ENCODE assay signal across 10 cellular contexts in the genomic region with DNA sequence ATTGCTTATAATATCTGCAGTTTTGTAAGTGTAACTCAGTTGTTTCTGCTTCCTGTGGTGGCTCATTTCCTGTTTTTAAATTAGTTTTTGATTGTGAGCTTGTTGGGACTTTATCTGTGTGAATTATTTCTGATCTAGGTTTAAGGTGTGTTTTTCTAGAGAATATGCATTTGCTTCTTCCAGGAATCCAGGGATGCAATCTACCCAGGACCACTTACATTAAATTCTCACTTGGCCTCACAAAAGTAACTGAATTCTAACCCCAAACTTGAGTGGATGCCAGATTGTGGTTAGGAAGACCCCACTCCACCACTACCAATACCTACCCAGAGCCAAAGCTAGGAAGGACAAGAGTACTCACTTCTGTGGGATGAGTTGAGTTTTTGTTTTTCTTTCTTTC. TPM values are rescaled to one million over a fixed set of nuclear protein-coding genes. Genes with fewer than 3 reads are reported as not detected.
DNase-seq lines count a peak whose midpoint lies in the region; ATAC-seq and TF ChIP-seq lines count a peak whose summit lies in the region.
"Had no signal": no experiment of that assay in that cellular context is flagged by ENCODE, and none has a peak within 500 bp of the region (broad histone marks: within the 10 kb centered on the region; RNA-seq: fewer than 3 reads in every experiment).

No MANE protein-coding gene starts in this region.

- CTCF ChIA-PET in PC-3 (lab: Charles Lee), result interaction anchor here (0.7 to 0.9 kb wide), 2 partner anchors 12 to 33 kb away, joined by 3 to 6 read pairs; a partner anchor contains a TSS

- H3K4me1 ChIP-seq in DND-41 (ENCODE audit: insufficient read depth, low read length), result peaks cover 49% of the 10 kb centered on the region
- peaks cover 12% of the 10 kb centered on the region for H3K4me1 ChIP-seq in PC-3 (ENCODE audit: insufficient read depth, low read length)
- peaks cover 3% of the 10 kb centered on the region for H3K4me1 ChIP-seq in mucosa of descending colon (ENCODE audit: low read depth)
- no peaks in the 10 kb centered on the region for H3K4me1 ChIP-seq in hepatocyte (ENCODE audit: insufficient read depth)

- H3K79me2 ChIP-seq in DND-41 (ENCODE audit: insufficient read depth, low read length) (peaks cover 64% of the 10 kb centered on the region), PC-3 (ENCODE audit: low read length) (peaks cover 58% of the 10 kb centered on the region), hepatocyte (peaks cover 78% of the 10 kb centered on the region)

- H4K20me1 ChIP-seq in DND-41 (ENCODE audit: insufficient read depth, low read length) (no peaks in the 10 kb centered on the region), PC-3 (ENCODE audit: low read length) (no peaks in the 10 kb centered on the region), hepatocyte (ENCODE audit: insufficient read depth, poor library complexity, severe bottlenecking) (no peaks in the 10 kb centered on the region)

- H3K9me3 ChIP-seq in DND-41 (ENCODE audit: insufficient read depth, low read length, severe bottlenecking), result no peaks in the 10 kb centered on the region
- no peaks in the 10 kb centered on the region for H3K9me3 ChIP-seq in PC-3 (ENCODE audit: low read length)
- H3K9me3 ChIP-seq in mucosa of descending colon, result no peaks in the 10 kb centered on the region
- no peaks in the 10 kb centered on the region for H3K9me3 ChIP-seq in hepatocyte (ENCODE audit: low read depth)

- H3K4me3 ChIP-seq in DND-41 (ENCODE audit: low read depth in 1 of 2, low read length in 2 of 2), result peak overlapping the region in 1 of 2 experiments; percentile 42; a peak in 2 of 4 replicates
- no peak overlapping the region for H3K4me3 ChIP-seq in PC-3 (ENCODE audit: low read length)
- no peak overlapping the region for H3K4me3 ChIP-seq in mucosa of descending colon
- no peak overlapping the region for H3K4me3 ChIP-seq in hepatocyte
- H3K4me3 ChIP-seq: coronary artery had no signal

- H3K27me3 ChIP-seq in DND-41 (ENCODE audit: insufficient read depth, low read length, poor library complexity), result no peaks in the 10 kb centered on the region
- no peaks in the 10 kb centered on the region for H3K27me3 ChIP-seq in PC-3 (ENCODE audit: low read length)
- no peaks in the 10 kb centered on the region for H3K27me3 ChIP-seq in hepatocyte

- DNase-seq in DND-41 (peak; percentile 59), PC-3 (no peak), mucosa of descending colon (no peak), hepatocyte (ENCODE audit: low spot score) (no peak), cerebellum (ENCODE audit: low spot score) (no peak), NCI-H2029 (lab: John Stamatoyannopoulos, UW) (no peak)
- DNase-seq: NCI-H1436 had no signal

- H3K4me2 ChIP-seq in DND-41 (ENCODE audit: insufficient read depth, low read length) (peak overlapping the region; percentile 59), PC-3 (ENCODE audit: low read length) (peak overlapping the region; percentile 19), hepatocyte (no peak overlapping the region)

- H2AFZ ChIP-seq in DND-41 (ENCODE audit: low read depth, low read length), result peak overlapping the region; percentile 50
- no peak overlapping the region for H2AFZ ChIP-seq in PC-3 (ENCODE audit: low read length)
- no peak overlapping the region for H2AFZ ChIP-seq in hepatocyte

- TF ChIP-seq CTCF in DND-41 (IDR thresholded peaks at IDR 0.05; ENCODE audit: borderline replicate concordance, extremely low read depth, low read length, poor library complexity, severe bottlenecking) (no peak), PC-3 (conservative IDR thresholded peaks at IDR 0.05; ENCODE audit: low read depth, low read length) (no peak), mucosa of descending colon (IDR thresholded peaks at IDR 0.05) (no peak), hepatocyte (IDR thresholded peaks at IDR 0.05; ENCODE audit: poor library complexity) (no peak)

- POLR2A ChIA-PET in PC-3 (lab: Charles Lee; ENCODE audit: unreplicated experiment), result interaction anchor here (0.5 to 0.7 kb wide), 5 partner anchors 19 to 40 kb away, joined by 3 to 11 read pairs (median 7); no protein-coding TSS in a partner anchor

- peak overlapping the region; percentile 86 for H3K27ac ChIP-seq in DND-41 (ENCODE audit: low read length)
- H3K27ac ChIP-seq in PC-3 (ENCODE audit: low read length), result peak overlapping the region; percentile 51
- no peak overlapping the region for H3K27ac ChIP-seq in hepatocyte

- intact Hi-C loops in PC-3 (cut with micrococcal nuclease), result no loop called here
- intact Hi-C loops in mucosa of descending colon (cut with DNase I, micrococcal nuclease), result no loop called here

- peak; percentile 83 for ATAC-seq in DND-41 (ENCODE audit: insufficient read depth, low read depth)
- peak; percentile 16 for ATAC-seq in GM19452 (IDR thresholded peaks at IDR 0.05; ENCODE audit: unreplicated experiment)
- no peak for ATAC-seq in PC-3
- ATAC-seq in mucosa of descending colon, result peak; percentile 38
- no peak for ATAC-seq in GM18858 (IDR thresholded peaks at IDR 0.05; ENCODE audit: unreplicated experiment)

- BruUV-seq in PC-3 (replicated peaks; lab: Mats Ljungman, UMichigan), result no TSS peak

- H3K36me3 ChIP-seq in DND-41 (ENCODE audit: insufficient read depth, low read length) (peaks cover 18% of the 10 kb centered on the region; the same call in 1 of the 2 replicates), PC-3 (ENCODE audit: low read depth, low read length) (peaks cover 10% of the 10 kb centered on the region; the same call in 1 of the 2 replicates), mucosa of descending colon (ENCODE audit: low read depth) (no peaks in the 10 kb centered on the region), hepatocyte (replicated peaks; ENCODE audit: insufficient read depth, low read depth) (no peaks in the 10 kb centered on the region)

- no peaks in the 10 kb centered on the region for H3F3A ChIP-seq in PC-3 (ENCODE audit: low read length, unreplicated experiment)

- H3K9ac ChIP-seq in DND-41 (ENCODE audit: low read depth, low read length), result peak overlapping the region; percentile 32
- H3K9ac ChIP-seq in PC-3 (ENCODE audit: low read length), result 0 out of 2 replicates have a peak overlapping the region, but pooled peaks have one; percentile 3

- H3K9me2 ChIP-seq in PC-3 (replicated peaks; ENCODE audit: low read length), result no peaks in the 10 kb centered on the region
- H3K9me2 ChIP-seq in hepatocyte (replicated peaks; ENCODE audit: insufficient read depth), result no peaks in the 10 kb centered on the region

RNA-seq across cellular contexts. Expression of a gene that starts 11.9 kb away (rescaled TPM):
- total RNA-seq in PC-3 (2014; rRNA removed) (11.1 and 14.1 TPM in 2 replicates), mucosa of descending colon (10 to 100 TPM in 1 of 3 donors, 1 to 10 TPM in 2; 8.1 to 14.4 (median 9.5) TPM), hepatocyte (19.9 and 21.5 TPM in 2 replicates), cerebellum (22.2 TPM)
- polyA plus RNA-seq in hepatocyte, result 7.1 and 8.1 TPM in 2 replicates

RNA-seq across cellular contexts. Expression of a gene that starts 34.9 kb away (rescaled TPM):
- 193 and 232 TPM in 2 replicates for total RNA-seq in PC-3 (2014; rRNA removed)
- 10 to 100 TPM; 68.1 to 70.3 (median 69.7) TPM for total RNA-seq in mucosa of descending colon
- 134 and 141 TPM in 2 replicates for total RNA-seq in hepatocyte
- 79.0 and 89.8 TPM in 2 replicates for polyA plus RNA-seq in hepatocyte
- total RNA-seq in cerebellum, result 95.9 TPM

RNA-seq across cellular contexts. Expression of a gene that starts 46.5 kb away (rescaled TPM):
- total RNA-seq in PC-3 (2014; rRNA removed) (151 and 207 TPM in 2 replicates), mucosa of descending colon (10 to 100 TPM; 45.1 to 67.5 (median 55.4) TPM), hepatocyte (80.6 and 91.1 TPM in 2 replicates), cerebellum (37.1 TPM)
- polyA plus RNA-seq in hepatocyte, result 32.2 and 41.6 TPM in 2 replicates

RNA-seq across cellular contexts. Expression of a gene that starts 49.5 kb away (rescaled TPM):
- total RNA-seq in PC-3 (2014; rRNA removed) (38.2 and 44.5 TPM in 2 replicates), mucosa of descending colon (10 to 100 TPM; 19.9 to 33.1 (median 21.4) TPM), hepatocyte (24.5 and 29.4 TPM in 2 replicates), cerebellum (14.1 TPM)
- polyA plus RNA-seq in hepatocyte, result 14.1 and 22.6 TPM in 2 replicates

Comparison
In these comparisons a context has a peak if more than half of its experiments do, and no peak if none do; other contexts are left out.
1. ATAC-seq: peak in DND-41 (single experiment), GM19452 (single experiment) and mucosa of descending colon (single experiment); none in PC-3 (single experiment) and GM18858 (single experiment).